1 cellular context compared by ENCODE assay signal in genomic region chr19:49912965-49913685, GRCh38.
TF ChIP-seq lines count a peak whose summit lies in the region.

No MANE protein-coding gene starts in this region.

TF ChIP-seq in K562, 482 proteins besides CTCF, POLR2A, EP300 and RAD21:
- TF ChIP-seq ZFX (CRISPR knock-in tag; IDR thresholded peaks at IDR 0.05), result peak; percentile 26; the same call in 1 of the 2 replicates
- no peak for TF ChIP-seq TSC22D4 (tag; IDR thresholded peaks at IDR 0.05)
- peak; percentile 39 for TF ChIP-seq POLR2G (IDR thresholded peaks at IDR 0.05; ENCODE audit: low read depth, low read length)
- TF ChIP-seq ZBTB33 (CRISPR knock-in tag; IDR thresholded peaks at IDR 0.05), result peak; percentile 99
- peak; percentile 16; the same call in 1 of the 2 replicates for TF ChIP-seq ATF3 (IDR thresholded peaks at IDR 0.05)
- TF ChIP-seq ATF3 (CRISPR knock-in tag; conservative IDR thresholded peaks at IDR 0.05), result no peak
- 0 out of 2 replicates have a peak, but pooled peaks have one; percentile 18 for TF ChIP-seq CXXC5 (CRISPR knock-in tag; IDR thresholded peaks at IDR 0.05)
- no peak for TF ChIP-seq FOXA1 (IDR thresholded peaks at IDR 0.05; ENCODE audit: borderline replicate concordance)
- TF ChIP-seq ZBTB7A (IDR thresholded peaks at IDR 0.05; ENCODE audit: borderline replicate concordance, control insufficient read depth, low read depth, low read length), result peak; percentile 66; the same call in 1 of the 2 replicates
- 0 out of 2 replicates have a peak, but pooled peaks have one; percentile 19 for TF ChIP-seq ESRRA (IDR thresholded peaks at IDR 0.05; ENCODE audit: borderline replicate concordance, low read depth)
- peak; percentile 35 for TF ChIP-seq RBFOX2 (IDR thresholded peaks at IDR 0.05; ENCODE audit: low read depth, low read length)
- no peak for TF ChIP-seq MBD1 (CRISPR knock-in tag; IDR thresholded peaks at IDR 0.05)
- no peak for TF ChIP-seq TFAM (CRISPR knock-in tag; conservative IDR thresholded peaks at IDR 0.05)
- peak; percentile 60 for TF ChIP-seq CTCFL (IDR thresholded peaks at IDR 0.05; ENCODE audit: borderline replicate concordance, insufficient read depth, low read depth, low read length, poor library complexity, severe bottlenecking)
- TF ChIP-seq TCF15 (CRISPR knock-in tag; IDR thresholded peaks at IDR 0.05), result no peak
- peak in 1 of 2 experiments; percentile 41; a peak in 1 of 4 replicates for TF ChIP-seq MLLT1 (IDR thresholded peaks at IDR 0.05)
- no peak for TF ChIP-seq PCBP2 (IDR thresholded peaks at IDR 0.05; ENCODE audit: low read depth, low read length, poor library complexity, severe bottlenecking)
- peak; percentile 20; the same call in 1 of the 2 replicates for TF ChIP-seq ZBTB2 (IDR thresholded peaks at IDR 0.05)
- no peak for TF ChIP-seq ZHX1 (conservative IDR thresholded peaks at IDR 0.05; ENCODE audit: low read length)
